In genomic region chr2:239106314-239106908, GRCh38 we compare ENCODE assay signal across 7 cellular contexts.
DNase-seq lines count a peak whose midpoint lies in the region; ATAC-seq and TF ChIP-seq lines count a peak whose summit lies in the region.

No MANE protein-coding gene starts in this region.

- H4K20me1 ChIP-seq in Karpas-422 (ENCODE audit: insufficient read depth, low read depth, low read length): no peaks in the 10 kb centered on the region

- H3K4me3 ChIP-seq in Karpas-422 (ENCODE audit: low read length) (no peak overlapping the region), WI38 (ENCODE audit: low read depth, low read length) (no peak overlapping the region), spleen (no peak overlapping the region)

- 67 to 73% (median 69%) methylated on average over 10 to 11 of the region's 11 CpGs for WGBS in spleen, 5 donors

- H3K27ac ChIP-seq in Karpas-422 (ENCODE audit: low read length) (no peak overlapping the region), spleen (peak overlapping the region in 2 of 8 donors; percentile 20 to 33)

- no peak overlapping the region for H2AFZ ChIP-seq in Karpas-422 (ENCODE audit: low read length)

- H3K27me3 ChIP-seq in Karpas-422 (ENCODE audit: low read length) (no peaks in the 10 kb centered on the region), spleen (replicated peaks in 1 of 7) (no peaks in the 10 kb centered on the region)

- no peak overlapping the region for H3K4me2 ChIP-seq in Karpas-422 (ENCODE audit: low read depth, low read length, poor library complexity, severe bottlenecking)

- H3K9me3 ChIP-seq in Karpas-422 (ENCODE audit: low read length): no peaks in the 10 kb centered on the region
- H3K9me3 ChIP-seq in spleen: no peaks in the 10 kb centered on the region

- H3K9me2 ChIP-seq in Karpas-422 (replicated peaks; ENCODE audit: insufficient read depth, low read length): no peaks in the 10 kb centered on the region

- TF ChIP-seq POLR2A in spleen (IDR thresholded peaks at IDR 0.05): no peak

- H3K79me2 ChIP-seq in Karpas-422 (ENCODE audit: low read length): no peaks in the 10 kb centered on the region

- intact Hi-C loops in left ventricle myocardium superior (cut with micrococcal nuclease): no loop called here
- intact Hi-C loops in spleen (cut with DNase I; ENCODE audit: low total_unique reads): no loop called here

- H3K36me3 ChIP-seq in Karpas-422 (ENCODE audit: insufficient read depth, low read length) (no peaks in the 10 kb centered on the region), spleen (peaks cover 3 to 100% (median 89%) of the 10 kb centered on the region in 6 donors)

- ATAC-seq in left ventricle myocardium superior (peak; percentile 72), GM19455 (IDR thresholded peaks at IDR 0.05; ENCODE audit: unreplicated experiment) (no peak)

- no peak overlapping the region for H3K9ac ChIP-seq in Karpas-422 (ENCODE audit: low read length)

- H3K4me1 ChIP-seq in Karpas-422 (ENCODE audit: low read length) (no peaks in the 10 kb centered on the region), spleen (peaks cover 0 to 17% (median 6%) of the 10 kb centered on the region in 6 donors)

- peak; percentile 46 for TF ChIP-seq CTCF in WI38 (IDR thresholded peaks at IDR 0.05; ENCODE audit: low read depth, low read length)
- peak in 10 of 11 experiments; percentile 9 to 68 (median 48) for TF ChIP-seq CTCF in spleen (IDR thresholded peaks at IDR 0.05 in 8 of 11, conservative IDR thresholded peaks at IDR 0.05 in 3 of 11)

- DNase-seq in ELF-1 (ENCODE audit: low read depth, low spot score): peak; percentile 64
- DNase-seq in Karpas-422: peak; percentile 76
- DNase-seq in left ventricle myocardium superior: peak; percentile 72
- no peak for DNase-seq in spleen
- no peak for DNase-seq in central memory CD4-positive, alpha-beta T cell

Comparison
In these comparisons a context has a peak if more than half of its experiments do, and no peak if none do; other contexts are left out.
1. DNase-seq: peak in ELF-1 (single experiment), Karpas-422 (single experiment) and left ventricle myocardium superior (single experiment); none in spleen (single experiment) and central memory CD4-positive, alpha-beta T cell (single experiment).